Comparison of ENCODE assay signal across 15 cellular contexts in genomic region chr4:2292679-2293108, GRCh38. TPM values are rescaled to one million over a fixed set of nuclear protein-coding genes. Genes with fewer than 3 reads are reported as not detected.
DNase-seq lines count a peak whose midpoint lies in the region; ATAC-seq and TF ChIP-seq lines count a peak whose summit lies in the region.
"Had no signal": no experiment of that assay in that cellular context is flagged by ENCODE, and none has a peak within 500 bp of the region (broad histone marks: within the 10 kb centered on the region; RNA-seq: fewer than 3 reads in every experiment).

No MANE protein-coding gene starts in this region.

- no peak overlapping the region for H4K8ac ChIP-seq in IMR-90 (ENCODE audit: low read depth in 2 of 2, low read length in 2 of 2)

- H3K36me3 Mint-ChIP-seq in naive thymus-derived CD8-positive, alpha-beta T cell: no peaks in the 10 kb centered on the region

- H4K5ac ChIP-seq in IMR-90 (ENCODE audit: low read depth, low read length): no peak overlapping the region

- peaks cover 71% of the 10 kb centered on the region for H3K4me1 ChIP-seq in BLaER1
- peaks cover 11% of the 10 kb centered on the region for H3K4me1 ChIP-seq in IMR-90 (ENCODE audit: control insufficient read depth, insufficient read depth, low read length)
- H3K4me1 ChIP-seq: gastrocnemius medialis had no signal

- H3K9me3 ChIP-seq in BLaER1: no peaks in the 10 kb centered on the region
- H3K9me3 ChIP-seq in IMR-90 (ENCODE audit: control insufficient read depth, insufficient read depth, low read length): no peaks in the 10 kb centered on the region
- H3K9me3 ChIP-seq: gastrocnemius medialis had no signal

- H3K9ac ChIP-seq in BLaER1 (no peak overlapping the region), IMR-90 (ENCODE audit: low read depth, low read length) (no peak overlapping the region)

- H3K56ac ChIP-seq in IMR-90 (ENCODE audit: extremely low read depth, insufficient read depth, low read length): no peak overlapping the region

- DNase-seq in IMR-90 (peak; percentile 75), cerebellum (ENCODE audit: low spot score) (peak; percentile 57), cortex of kidney (lab: John Stamatoyannopoulos, UW) (no peak)
- DNase-seq in naive thymus-derived CD8-positive, alpha-beta T cell: peak in 1 of 10 donors; percentile 5
- no peak for DNase-seq in effector CD8-positive, alpha-beta T cell (lab: John Stamatoyannopoulos, UW)
- DNase-seq: gastrocnemius medialis; left ventricle myocardium superior; NCI-H526; nucleus accumbens; stimulated activated CD4-positive, alpha-beta T cell treated with anti-CD3 and anti-CD28 coated beads, Interleukin-15, amount 100 ng/mL, for 24 hours had no signal

- no peak for TF ChIP-seq CTCF in IMR-90 (conservative IDR thresholded peaks at IDR 0.05; ENCODE audit: low read depth, low read length)

- peaks cover 0 to 2% (median 0%) of the 10 kb centered on the region in 5 donors for H3K27me3 Mint-ChIP-seq in naive thymus-derived CD8-positive, alpha-beta T cell

- H2BK120ac ChIP-seq in IMR-90 (ENCODE audit: low read depth, low read length): no peak overlapping the region

- no peaks in the 10 kb centered on the region for H4K20me1 ChIP-seq in BLaER1
- peaks cover 8% of the 10 kb centered on the region; the same call in 1 of the 2 replicates for H4K20me1 ChIP-seq in IMR-90 (ENCODE audit: insufficient read depth, low read length)

- H3K36me3 ChIP-seq in BLaER1 (no peaks in the 10 kb centered on the region), IMR-90 (ENCODE audit: control insufficient read depth, insufficient read depth, low read length) (no peaks in the 10 kb centered on the region)
- H3K36me3 ChIP-seq: cardiac muscle cell, gastrocnemius medialis had no signal

- no peak overlapping the region for H3K14ac ChIP-seq in IMR-90 (replicated peaks; ENCODE audit: low read depth, low read length)

- H2AFZ ChIP-seq in IMR-90 (replicated peaks; ENCODE audit: low read length, poor library complexity): peak overlapping the region; percentile 16

- dilution Hi-C loops in IMR-90 (cut with HindIII; ENCODE audit: low sequenced_read_pairs, unreplicated experiment): no loop called here

- TF ChIP-seq POLR2A in IMR-90 (IDR thresholded peaks at IDR 0.05; ENCODE audit: low read depth, low read length): no peak

- intact Hi-C loops in IMR-90 (cut with micrococcal nuclease): no loop called here

- H2AK9ac ChIP-seq in IMR-90 (replicated peaks; ENCODE audit: low read depth, low read length, poor library complexity): peak overlapping the region; percentile 39

- H2BK15ac ChIP-seq in IMR-90 (ENCODE audit: low read depth, low read length): no peak overlapping the region

- peaks cover 29 to 75% (median 69%) of the 10 kb centered on the region in 4 donors for H3K4me1 Mint-ChIP-seq in naive thymus-derived CD8-positive, alpha-beta T cell

- no peaks in the 10 kb centered on the region for H3K79me1 ChIP-seq in IMR-90 (ENCODE audit: low read depth in 1 of 2, low read length in 2 of 2)

- H3K23ac ChIP-seq in IMR-90 (ENCODE audit: low read depth, low read length): no peak overlapping the region

- peak; percentile 79 for ATAC-seq in IMR-90 (ENCODE audit: low read depth)
- no peak for ATAC-seq in naive thymus-derived CD8-positive, alpha-beta T cell
- no peak for ATAC-seq in GM21723 (IDR thresholded peaks at IDR 0.05; ENCODE audit: unreplicated experiment)
- no peak for ATAC-seq in GM18909 (IDR thresholded peaks at IDR 0.05; ENCODE audit: poor library complexity, unreplicated experiment)
- ATAC-seq: gastrocnemius medialis, WTC11 had no signal

- no peak overlapping the region for H2BK5ac ChIP-seq in IMR-90 (ENCODE audit: low read depth, low read length, poor library complexity, severe bottlenecking)

- CTCF ChIA-PET in IMR-90 (lab: Yijun Ruan, JAX): interaction anchor here (0.6 to 0.8 kb wide), 2 partner anchors 9 to 568 kb away, joined by 3 to 6 read pairs; no protein-coding TSS in a partner anchor

- 70% methylated on average over 2 of the region's 5 CpGs; no CpG with 5 or more reads in 1 of the 2 experiments for WGBS in IMR-90 (ENCODE audit: extremely low coverage in 2 of 2, insufficient read length in 1 of 2), 2 experiments

- no peak for TF ChIP-seq RAD21 in IMR-90 (IDR thresholded peaks at IDR 0.05; ENCODE audit: low read length)

- in situ Hi-C loops in IMR-90 (cut with MboI; ENCODE audit: low sequenced_read_pairs): no loop called here

- peak overlapping the region in 6 of 10 donors; percentile 15 to 53 (median 37) for H3K4me3 Mint-ChIP-seq in naive thymus-derived CD8-positive, alpha-beta T cell
- H3K4me3 Mint-ChIP-seq: WTC11 had no signal

- H2BK20ac ChIP-seq in IMR-90 (ENCODE audit: low read depth, low read length): 0 out of 2 replicates have a peak overlapping the region, but pooled peaks have one; percentile 16

- POLR2A ChIA-PET in IMR-90 (lab: Charles Lee; ENCODE audit: unreplicated experiment): interaction anchor here (1.1 kb wide), 1 partner anchor 30 kb away, joined by 3 read pairs; no protein-coding TSS in a partner anchor
- POLR2A ChIA-PET in naive thymus-derived CD8-positive, alpha-beta T cell (lab: Charles Lee): interaction anchor here (0.7 to 4.8 kb wide), 5 partner anchors 8 to 176 kb away, joined by 3 to 40 read pairs (median 6); partner anchors contain the start of genes HAUS3, MXD4, POLN and RNF4

- BruUV-seq in IMR-90 (replicated peaks; lab: Mats Ljungman, UMichigan): no TSS peak

- H4K91ac ChIP-seq in IMR-90 (ENCODE audit: insufficient read depth, low read depth, low read length): no peak overlapping the region

- peak overlapping the region; percentile 40; the same call in 1 of the 2 replicates for H3K4ac ChIP-seq in IMR-90 (ENCODE audit: low read depth, low read length)

- H3K4me3 ChIP-seq in BLaER1: no peak overlapping the region
- no peak overlapping the region for H3K4me3 ChIP-seq in IMR-90 (ENCODE audit: insufficient read depth, low read depth, low read length)
- H3K4me3 ChIP-seq: cardiac muscle cell, gastrocnemius medialis had no signal

- H3K9me1 ChIP-seq in IMR-90 (ENCODE audit: insufficient read depth, low read length): peaks cover 2% of the 10 kb centered on the region; the same call in 1 of the 2 replicates

- no peak overlapping the region for H3K18ac ChIP-seq in IMR-90 (ENCODE audit: low read depth, low read length)

- peak overlapping the region in 9 of 10 donors; percentile 75 to 99 (median 98) for H3K27ac Mint-ChIP-seq in naive thymus-derived CD8-positive, alpha-beta T cell
- H3K27ac Mint-ChIP-seq: WTC11 had no signal

- no peak overlapping the region for H3K27ac ChIP-seq in BLaER1
- peak overlapping the region; percentile 56; the same call in 1 of the 2 replicates for H3K27ac ChIP-seq in IMR-90 (ENCODE audit: insufficient read depth, low read length)
- H3K27ac ChIP-seq: cardiac muscle cell, gastrocnemius medialis had no signal

- H2AK5ac ChIP-seq in IMR-90 (ENCODE audit: low read depth, low read length): no peak overlapping the region

- H3K9me3 Mint-ChIP-seq in naive thymus-derived CD8-positive, alpha-beta T cell: peaks cover 0 to 4% (median 0%) of the 10 kb centered on the region in 9 donors

- 0 out of 2 replicates have a peak overlapping the region, but pooled peaks have one; percentile 2 for H3K4me2 ChIP-seq in BLaER1
- H3K4me2 ChIP-seq in IMR-90 (ENCODE audit: low read depth, low read length): no peak overlapping the region; the same call in 1 of the 2 replicates

- H3K27me3 ChIP-seq in BLaER1: no peaks in the 10 kb centered on the region
- H3K27me3 ChIP-seq in IMR-90 (ENCODE audit: control insufficient read depth, insufficient read depth, low read length): no peaks in the 10 kb centered on the region
- H3K27me3 ChIP-seq: cardiac muscle cell, gastrocnemius medialis had no signal

TF ChIP-seq in IMR-90, 13 proteins besides CTCF, POLR2A, EP300 and RAD21:
- no peak for TF ChIP-seq MAFK (IDR thresholded peaks at IDR 0.05; ENCODE audit: low read depth, low read length)
- TF ChIP-seq MAZ (IDR thresholded peaks at IDR 0.05; ENCODE audit: borderline replicate concordance, low read depth, low read length): no peak
- TF ChIP-seq BHLHE40 (IDR thresholded peaks at IDR 0.05; ENCODE audit: low read depth, low read length): no peak
- no peak for TF ChIP-seq RFX5 (IDR thresholded peaks at IDR 0.05; ENCODE audit: low read depth, low read length)
- TF ChIP-seq RCOR1 (IDR thresholded peaks at IDR 0.05; ENCODE audit: insufficient replicate concordance, low read length): no peak

RNA-seq across cellular contexts. Expression of gene MXD4, which starts 30.8 kb away (rescaled TPM):
- total RNA-seq in IMR-90 (2012; rRNA removed) (22.8 and 25.6 TPM in 2 replicates), cerebellum (28.9 TPM)
- 54.4 and 63.6 TPM in 2 replicates for polyA plus RNA-seq in IMR-90 (2012; rRNA removed)
- 57.4 and 87.5 TPM in 2 replicates for polyA plus RNA-seq in IMR-90 (2012; cell fraction: cytosol; rRNA removed)
- polyA plus RNA-seq in IMR-90 (2012; cell fraction: nucleus; rRNA removed; ENCODE audit: low replicate concordance): 81.6 and 159 TPM in 2 replicates
- total RNA-seq in naive thymus-derived CD8-positive, alpha-beta T cell: 10 to 100 TPM; 41.9 to 44.2 TPM
- polyA plus RNA-seq in naive thymus-derived CD8-positive, alpha-beta T cell: 10 to 100 TPM; 15.6 to 30.0 (median 20.5) TPM

RNA-seq across cellular contexts. Expression of gene HAUS3, which starts 50.8 kb away (rescaled TPM):
- total RNA-seq in IMR-90 (2012; rRNA removed) (4.3 and 6.9 TPM in 2 replicates), cerebellum (29.9 TPM)
- polyA plus RNA-seq in IMR-90 (2012; rRNA removed): 3.6 and 4.8 TPM in 2 replicates
- polyA plus RNA-seq in IMR-90 (2012; cell fraction: cytosol; rRNA removed): 3.0 and 5.8 TPM in 2 replicates
- polyA plus RNA-seq in IMR-90 (2012; cell fraction: nucleus; rRNA removed; ENCODE audit: low replicate concordance): 9.9 and 13.2 TPM in 2 replicates
- 10 to 100 TPM; 28.4 to 30.1 TPM for total RNA-seq in naive thymus-derived CD8-positive, alpha-beta T cell
- polyA plus RNA-seq in naive thymus-derived CD8-positive, alpha-beta T cell: 10 to 100 TPM; 16.3 to 22.2 (median 18.8) TPM

RNA-seq across cellular contexts. Expression of gene POLN, which starts 50.8 kb away (rescaled TPM):
- total RNA-seq in IMR-90 (2012; rRNA removed): 0.72 and 1.1 TPM in 2 replicates
- 0.63 and 0.82 TPM in 2 replicates for polyA plus RNA-seq in IMR-90 (2012; rRNA removed)
- 0.03 and 0.63 TPM in 2 replicates for polyA plus RNA-seq in IMR-90 (2012; cell fraction: cytosol; rRNA removed)
- polyA plus RNA-seq in IMR-90 (2012; cell fraction: nucleus; rRNA removed; ENCODE audit: low replicate concordance): 3.3 and 5.4 TPM in 2 replicates
- total RNA-seq in cerebellum: 4.5 TPM
- total RNA-seq in naive thymus-derived CD8-positive, alpha-beta T cell: 1 to 10 TPM; 2.9 to 3.8 TPM
- under 1 TPM in 2 of 3 donors, not detected in 1; 0.44 to 0.55 TPM for polyA plus RNA-seq in naive thymus-derived CD8-positive, alpha-beta T cell

Comparison
In these comparisons a context has a peak if more than half of its experiments do, and no peak if none do; other contexts are left out.
1. DNase-seq: peak in IMR-90 (single experiment) and cerebellum (single experiment); none in effector CD8-positive, alpha-beta T cell (single experiment) and cortex of kidney (single experiment).